Comparison of ENCODE assay signal across 9 cellular contexts in the genomic region with DNA sequence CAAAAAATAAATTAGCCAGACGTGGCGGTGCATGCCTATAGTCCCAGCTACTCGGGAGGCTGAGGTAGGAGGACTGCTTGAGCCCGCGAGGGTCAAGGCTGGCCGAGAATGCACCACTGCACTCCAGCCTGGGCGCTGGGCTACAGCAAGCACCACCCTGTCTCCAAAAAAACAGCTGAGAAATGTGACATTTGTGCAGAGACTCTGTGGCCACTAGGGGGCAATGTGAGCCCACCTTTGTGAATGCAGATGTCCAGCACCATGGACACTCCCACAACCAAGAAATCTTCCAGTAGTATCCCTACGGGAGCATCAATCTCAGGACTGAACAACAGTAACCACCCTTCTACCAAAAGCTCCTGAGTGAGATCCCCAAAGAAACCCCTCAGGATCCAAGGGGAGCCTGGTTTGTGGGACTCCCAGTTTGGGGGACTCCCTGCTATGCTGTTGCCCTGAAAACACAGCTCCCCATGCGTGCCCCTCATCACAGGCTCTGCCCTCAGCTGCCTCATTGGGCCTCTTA. TPM values are rescaled to one million over a fixed set of nuclear protein-coding genes. Genes with fewer than 3 reads are reported as not detected.
DNase-seq lines count a peak whose midpoint lies in the region; ATAC-seq, FAIRE-seq and TF ChIP-seq lines count a peak whose summit lies in the region.
"Had no signal": no experiment of that assay in that cellular context is flagged by ENCODE, and none has a peak within 500 bp of the region (broad histone marks: within the 10 kb centered on the region; RNA-seq: fewer than 3 reads in every experiment).

No MANE protein-coding gene starts in this region.

- H3K4me3 ChIP-seq in MG63 (no peak overlapping the region), fibroblast of pulmonary artery (replicated peaks; ENCODE audit: low read depth, low read length) (no peak overlapping the region), neural progenitor cell (no peak overlapping the region)
- H3K4me3 ChIP-seq: skin epidermis had no signal

- TF ChIP-seq CTCF in fibroblast of pulmonary artery (IDR thresholded peaks at IDR 0.05; ENCODE audit: low read length, missing control alignments) (peak; percentile 87), neural progenitor cell (IDR thresholded peaks at IDR 0.05) (peak; percentile 95)

- H3K4me3 Mint-ChIP-seq in neural progenitor cell, result no peak overlapping the region

- no peak overlapping the region for H3K9ac ChIP-seq in neural progenitor cell

- H3K4me1 ChIP-seq in neural progenitor cell, result peaks cover 3% of the 10 kb centered on the region

- H3K79me2 ChIP-seq in neural progenitor cell (ENCODE audit: low read depth), result no peaks in the 10 kb centered on the region

- peaks cover 10% of the 10 kb centered on the region for H3F3A ChIP-seq in neural progenitor cell (ENCODE audit: low read depth)

- peak; percentile 82 for ATAC-seq in stimulated activated naive CD8-positive, alpha-beta T cell treated with anti-CD3 and anti-CD28 coated beads, Interleukin-15, Interleukin-2, amounts not matched to agents 100 U/mL and 50 U/mL, for 24 hours
- ATAC-seq in HG03378 (IDR thresholded peaks at IDR 0.05; ENCODE audit: unreplicated experiment), result no peak

- H4K20me1 ChIP-seq in neural progenitor cell (ENCODE audit: low read depth), result no peaks in the 10 kb centered on the region

- H3K36me3 ChIP-seq in MG63, result no peaks in the 10 kb centered on the region
- H3K36me3 ChIP-seq in neural progenitor cell, result no peaks in the 10 kb centered on the region

- no peaks in the 10 kb centered on the region for H3K27me3 ChIP-seq in MG63
- H3K27me3 ChIP-seq in neural progenitor cell, result no peaks in the 10 kb centered on the region

- no peak overlapping the region for H3K27ac Mint-ChIP-seq in neural progenitor cell

- peaks cover 6% of the 10 kb centered on the region for H3K27me3 Mint-ChIP-seq in neural progenitor cell (ENCODE audit: insufficient read depth, low read depth)

- peaks cover 7% of the 10 kb centered on the region for H3K9me3 Mint-ChIP-seq in neural progenitor cell

- peaks cover 20% of the 10 kb centered on the region for H3K4me1 Mint-ChIP-seq in neural progenitor cell

- peak overlapping the region; percentile 58 for H2AFZ ChIP-seq in neural progenitor cell (replicated peaks)

- peaks cover 17% of the 10 kb centered on the region for H3K36me3 Mint-ChIP-seq in neural progenitor cell

- no peaks in the 10 kb centered on the region for H3K9me3 ChIP-seq in MG63
- H3K9me3 ChIP-seq in neural progenitor cell (ENCODE audit: low read depth), result no peaks in the 10 kb centered on the region

- DNase-seq in GM18507 (ENCODE audit: extremely low spot score, insufficient read length, low read depth), result no peak
- DNase-seq in MG63, result peak; percentile 38
- peak; percentile 76 for DNase-seq in RCC 7860 (ENCODE audit: low spot score)
- DNase-seq in activated T-cell treated with anti-CD3 and anti-CD28 coated beads, Interleukin-2, amount 50 U/mL, for 48 hours, result peak; percentile 86 to 89
- peak; percentile 87 for DNase-seq in fibroblast of pulmonary artery (ENCODE audit: low read depth)
- DNase-seq in neural progenitor cell (ENCODE audit: low spot score), result peak; percentile 94
- DNase-seq in stimulated activated naive CD8-positive, alpha-beta T cell treated with anti-CD3 and anti-CD28 coated beads, Interleukin-15, Interleukin-2, amounts not matched to agents 100 U/mL and 50 U/mL, for 24 hours, result peak; percentile 84

- no peak overlapping the region for H3K27ac ChIP-seq in neural progenitor cell
- H3K27ac ChIP-seq: skin epidermis had no signal

- no peak overlapping the region for H3K4me2 ChIP-seq in neural progenitor cell

- peak; percentile 92 for FAIRE-seq in GM18507 (lab: Jason Lieb, UNC)
- peak; percentile 61 for FAIRE-seq in RCC 7860 (lab: Jason Lieb, UNC)

RNA-seq across cellular contexts. Expression of a gene that starts 6.3 kb away (rescaled TPM):
- 4.8 and 5.5 TPM in 2 replicates for total RNA-seq in MG63 (2014; rRNA removed; shearing (Covaris generic); ENCODE audit: low replicate concordance)
- total RNA-seq in neural progenitor cell (ENCODE audit: low replicate concordance), result 36.1 and 39.3 TPM in 2 replicates

RNA-seq across cellular contexts. Expression of a gene that starts 30.1 kb away (rescaled TPM):
- 9.0 and 14.3 TPM in 2 replicates for total RNA-seq in MG63 (2014; rRNA removed; shearing (Covaris generic); ENCODE audit: low replicate concordance)
- total RNA-seq in neural progenitor cell (ENCODE audit: low replicate concordance), result 46.0 and 114 TPM in 2 replicates
